In genomic region chr21:36841866-36842265, GRCh38 we compare ENCODE assay signal across 1 cellular context.
TF ChIP-seq lines count a peak whose summit lies in the region.

No MANE protein-coding gene starts in this region.

TF ChIP-seq in IMR-90, 13 proteins besides CTCF, POLR2A, EP300 and RAD21 (continued from another document):
- no peak for TF ChIP-seq MAZ (IDR thresholded peaks at IDR 0.05; ENCODE audit: borderline replicate concordance, low read depth, low read length)
- TF ChIP-seq SMC3 (IDR thresholded peaks at IDR 0.05; ENCODE audit: low read depth, low read length) = no peak
- TF ChIP-seq, protein P1, sequence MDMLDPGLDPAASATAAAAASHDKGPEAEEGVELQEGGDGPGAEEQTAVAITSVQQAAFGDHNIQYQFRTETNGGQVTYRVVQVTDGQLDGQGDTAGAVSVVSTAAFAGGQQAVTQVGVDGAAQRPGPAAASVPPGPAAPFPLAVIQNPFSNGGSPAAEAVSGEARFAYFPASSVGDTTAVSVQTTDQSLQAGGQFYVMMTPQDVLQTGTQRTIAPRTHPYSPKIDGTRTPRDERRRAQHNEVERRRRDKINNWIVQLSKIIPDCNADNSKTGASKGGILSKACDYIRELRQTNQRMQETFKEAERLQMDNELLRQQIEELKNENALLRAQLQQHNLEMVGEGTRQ (IDR thresholded peaks at IDR 0.05; ENCODE audit: low read depth, low read length) = no peak
